17 cellular contexts compared by ENCODE assay signal in genomic region chr12:57435288-57435687, GRCh38. TPM values are rescaled to one million over a fixed set of nuclear protein-coding genes. Genes with fewer than 3 reads are reported as not detected.
DNase-seq lines count a peak whose midpoint lies in the region; ATAC-seq and TF ChIP-seq lines count a peak whose summit lies in the region.
"Had no signal": no experiment of that assay in that cellular context is flagged by ENCODE, and none has a peak within 500 bp of the region (broad histone marks: within the 10 kb centered on the region; RNA-seq: fewer than 3 reads in every experiment).

No MANE protein-coding gene starts in this region.

- CTCF ChIA-PET in Caco-2 (lab: Charles Lee) (interaction anchor here (0.7 to 1.3 kb wide), 2 partner anchors 17 kb away, joined by 3 to 5 read pairs; no protein-coding TSS in a partner anchor), PC-9 (lab: Charles Lee) (no interaction called here)

- H3K27ac Mint-ChIP-seq in Caco-2 (ENCODE audit: unreplicated experiment) (peak overlapping the region; percentile 33), type B pancreatic cell (no peak overlapping the region)
- H3K27ac Mint-ChIP-seq in activated naive CD8-positive, alpha-beta T cell treated with anti-CD3 and anti-CD28 coated beads for 36 hours: no peak overlapping the region
- H3K27ac Mint-ChIP-seq in naive thymus-derived CD8-positive, alpha-beta T cell: peak overlapping the region in 6 of 10 donors; percentile 13 to 70 (median 42)

- no peak for ATAC-seq in naive thymus-derived CD8-positive, alpha-beta T cell
- no peak for ATAC-seq in GM19467 (IDR thresholded peaks at IDR 0.05; ENCODE audit: unreplicated experiment)
- ATAC-seq: heart left ventricle, left cardiac atrium, Right ventricle myocardium inferior had no signal

- H3K27ac ChIP-seq in PC-9: no peak overlapping the region
- H3K27ac ChIP-seq: C4-2B, esophagus muscularis mucosa, heart left ventricle, KMS-11 had no signal

- peaks cover 6% of the 10 kb centered on the region for H3K4me1 Mint-ChIP-seq in Caco-2 (ENCODE audit: low read depth, unreplicated experiment)
- peaks cover 15% of the 10 kb centered on the region for H3K4me1 Mint-ChIP-seq in activated naive CD8-positive, alpha-beta T cell treated with anti-CD3 and anti-CD28 coated beads for 36 hours
- peaks cover 8 to 21% (median 20%) of the 10 kb centered on the region in 4 donors for H3K4me1 Mint-ChIP-seq in naive thymus-derived CD8-positive, alpha-beta T cell
- H3K4me1 Mint-ChIP-seq in type B pancreatic cell (ENCODE audit: unreplicated experiment): peaks cover 14% of the 10 kb centered on the region

- H3K4me2 ChIP-seq in PC-9: no peak overlapping the region
- H3K4me2 ChIP-seq: KMS-11 had no signal

- BruUV-seq in Caco-2 (replicated peaks; lab: Mats Ljungman, UMichigan): no TSS peak
- no TSS peak for BruUV-seq in PC-9 (replicated peaks; lab: Mats Ljungman, UMichigan)

- H2AFZ ChIP-seq in PC-9: no peak overlapping the region

- H3K36me3 ChIP-seq in Caco-2 (ENCODE audit: control insufficient read depth, insufficient read depth, low read length) (no peaks in the 10 kb centered on the region), PC-9 (ENCODE audit: low read depth) (no peaks in the 10 kb centered on the region)
- H3K36me3 ChIP-seq: esophagus muscularis mucosa, heart left ventricle had no signal

- intact Hi-C loops in Caco-2 (cut with micrococcal nuclease; ENCODE audit: unreplicated experiment): no loop called here
- intact Hi-C loops in PC-9 (cut with micrococcal nuclease; ENCODE audit: unreplicated experiment): no loop called here

- POLR2A ChIA-PET in Caco-2 (lab: Charles Lee) (no interaction called here), PC-9 (lab: Charles Lee; ENCODE audit: unreplicated experiment) (no interaction called here)
- POLR2A ChIA-PET in naive thymus-derived CD8-positive, alpha-beta T cell (lab: Charles Lee): interaction anchor here (1.1 kb wide), 1 partner anchor 23 kb away, joined by 3 read pairs; no protein-coding TSS in a partner anchor

- TF ChIP-seq CTCF in Caco-2 (IDR thresholded peaks at IDR 0.05; ENCODE audit: insufficient read depth in 1 of 2, low read depth in 1 of 2, low read length in 1 of 2, severe bottlenecking in 1 of 2, unreplicated experiment in 1 of 2) (no peak), type B pancreatic cell (conservative IDR thresholded peaks at IDR 0.05) (no peak), PC-9 (conservative IDR thresholded peaks at IDR 0.05) (no peak)

- DNase-seq in Caco-2 (peak in 1 of 2 experiments; percentile 9), Kasumi-1 (lab: John Stamatoyannopoulos, UW) (peak; percentile 69 to 74), type B pancreatic cell (ENCODE audit: extremely low spot score, unreplicated experiment) (no peak), NCI-H446 treated with DMSO at 0.1 percent for 48 hours (lab: John Stamatoyannopoulos, UW) (no peak), PC-9 (no peak)
- DNase-seq in activated naive CD8-positive, alpha-beta T cell treated with anti-CD3 and anti-CD28 coated beads for 36 hours: no peak
- no peak for DNase-seq in naive thymus-derived CD8-positive, alpha-beta T cell
- DNase-seq: EL, heart left ventricle, left cardiac atrium, NCI-H2029, trophoblast cell had no signal

- H3K9me3 Mint-ChIP-seq in Caco-2 (ENCODE audit: unreplicated experiment) (no peaks in the 10 kb centered on the region), type B pancreatic cell (no peaks in the 10 kb centered on the region)
- no peaks in the 10 kb centered on the region for H3K9me3 Mint-ChIP-seq in activated naive CD8-positive, alpha-beta T cell treated with anti-CD3 and anti-CD28 coated beads for 36 hours
- H3K9me3 Mint-ChIP-seq in naive thymus-derived CD8-positive, alpha-beta T cell: no peaks in the 10 kb centered on the region

- H3K4me1 ChIP-seq in Caco-2 (peaks cover 9% of the 10 kb centered on the region), PC-9 (replicated peaks; ENCODE audit: insufficient read depth) (0 out of 2 replicates have a peak, but pooled peaks cover 8% of the 10 kb centered on the region)

- no peaks in the 10 kb centered on the region for H3K9me2 ChIP-seq in PC-9 (ENCODE audit: insufficient read depth)

- H3K4me3 Mint-ChIP-seq in Caco-2 (ENCODE audit: unreplicated experiment) (no peak overlapping the region), type B pancreatic cell (no peak overlapping the region)
- peak overlapping the region; percentile 45 for H3K4me3 Mint-ChIP-seq in activated naive CD8-positive, alpha-beta T cell treated with anti-CD3 and anti-CD28 coated beads for 36 hours
- peak overlapping the region in 3 of 10 donors; percentile 24 to 54 (median 48) for H3K4me3 Mint-ChIP-seq in naive thymus-derived CD8-positive, alpha-beta T cell

- no peaks in the 10 kb centered on the region for H4K20me1 ChIP-seq in PC-9 (ENCODE audit: insufficient read depth)

- peaks cover 5% of the 10 kb centered on the region; the same call in 1 of the 2 replicates for H3F3A ChIP-seq in PC-9 (ENCODE audit: insufficient read depth, low read depth)

- no peaks in the 10 kb centered on the region for H3K27me3 Mint-ChIP-seq in Caco-2 (ENCODE audit: insufficient read depth, unreplicated experiment)
- peaks cover 3% of the 10 kb centered on the region for H3K27me3 Mint-ChIP-seq in activated naive CD8-positive, alpha-beta T cell treated with anti-CD3 and anti-CD28 coated beads for 36 hours
- no peaks in the 10 kb centered on the region for H3K27me3 Mint-ChIP-seq in naive thymus-derived CD8-positive, alpha-beta T cell
- no peaks in the 10 kb centered on the region for H3K27me3 Mint-ChIP-seq in type B pancreatic cell

- peaks cover 9% of the 10 kb centered on the region for H3K36me3 Mint-ChIP-seq in Caco-2 (ENCODE audit: insufficient read depth, unreplicated experiment)
- no peaks in the 10 kb centered on the region for H3K36me3 Mint-ChIP-seq in activated naive CD8-positive, alpha-beta T cell treated with anti-CD3 and anti-CD28 coated beads for 36 hours
- no peaks in the 10 kb centered on the region for H3K36me3 Mint-ChIP-seq in naive thymus-derived CD8-positive, alpha-beta T cell
- no peaks in the 10 kb centered on the region for H3K36me3 Mint-ChIP-seq in type B pancreatic cell

- H3K79me2 ChIP-seq in PC-9 (ENCODE audit: low read depth): no peaks in the 10 kb centered on the region

- H3K4me3 ChIP-seq in Caco-2 (ENCODE audit: low read depth, low read length) (no peak overlapping the region), PC-9 (no peak overlapping the region)
- H3K4me3 ChIP-seq: esophagus muscularis mucosa, heart left ventricle had no signal

- H3K9me3 ChIP-seq in Caco-2: no peaks in the 10 kb centered on the region
- H3K9me3 ChIP-seq in PC-9 (ENCODE audit: insufficient read depth, low read depth): no peaks in the 10 kb centered on the region
- H3K9me3 ChIP-seq: esophagus muscularis mucosa, heart left ventricle had no signal

- no peaks in the 10 kb centered on the region for H3K27me3 ChIP-seq in Caco-2 (replicated peaks; ENCODE audit: control insufficient read depth, insufficient read depth, low read length)
- no peaks in the 10 kb centered on the region for H3K27me3 ChIP-seq in PC-9 (ENCODE audit: insufficient read depth, low read depth)
- H3K27me3 ChIP-seq: esophagus muscularis mucosa, heart left ventricle had no signal

RNA-seq across cellular contexts. Expression of gene INHBC, which starts 0.7 kb away (rescaled TPM):
- not detected in 2 replicates for total RNA-seq in Caco-2 (2022)
- not detected for total RNA-seq in activated naive CD8-positive, alpha-beta T cell treated with anti-CD3 and anti-CD28 coated beads for 36 hours
- total RNA-seq in naive thymus-derived CD8-positive, alpha-beta T cell: under 1 TPM; 0.18 to 0.19 TPM
- polyA plus RNA-seq in naive thymus-derived CD8-positive, alpha-beta T cell: not detected
- total RNA-seq in type B pancreatic cell (ENCODE audit: low replicate concordance): not detected in 2 replicates
- total RNA-seq in PC-9 (2021): 0.35 TPM in 1 of 2 replicates, not detected in the other
- total RNA-seq: esophagus muscularis mucosa, left cardiac atrium, Right ventricle myocardium inferior had no signal

RNA-seq across cellular contexts. Expression of gene R3HDM2, which starts 4.4 kb away (rescaled TPM):
- total RNA-seq in Caco-2 (2022) (33.7 and 36.2 TPM in 2 replicates), type B pancreatic cell (ENCODE audit: low replicate concordance) (49.1 and 59.0 TPM in 2 replicates), PC-9 (2021) (54.4 and 65.1 TPM in 2 replicates)
- 10 to 100 TPM; 22.8 to 24.2 TPM for total RNA-seq in activated naive CD8-positive, alpha-beta T cell treated with anti-CD3 and anti-CD28 coated beads for 36 hours
- 100 to 1,000 TPM; 104 to 115 TPM for total RNA-seq in naive thymus-derived CD8-positive, alpha-beta T cell
- polyA plus RNA-seq in naive thymus-derived CD8-positive, alpha-beta T cell: 10 to 100 TPM in 1 of 3 donors, 1 to 10 TPM in 2; 5.4 to 17.3 (median 7.4) TPM

RNA-seq across cellular contexts. Expression of gene INHBE, which starts 19.8 kb away (rescaled TPM):
- total RNA-seq in Caco-2 (2022) (9.1 and 13.9 TPM in 2 replicates), type B pancreatic cell (ENCODE audit: low replicate concordance) (0.27 and 0.29 TPM in 2 replicates), PC-9 (2021) (0.73 and 0.90 TPM in 2 replicates)
- 1 to 10 TPM; 1.2 to 1.7 TPM for total RNA-seq in activated naive CD8-positive, alpha-beta T cell treated with anti-CD3 and anti-CD28 coated beads for 36 hours
- not detected for total RNA-seq in naive thymus-derived CD8-positive, alpha-beta T cell
- polyA plus RNA-seq in naive thymus-derived CD8-positive, alpha-beta T cell: under 1 TPM in 1 of 3 donors, not detected in 2; 0.16 TPM
- total RNA-seq: esophagus muscularis mucosa, left cardiac atrium, Right ventricle myocardium inferior had no signal

RNA-seq across cellular contexts. Expression of gene GLI1, which starts 24.3 kb away (rescaled TPM):
- total RNA-seq in Caco-2 (2022) (0.48 and 0.53 TPM in 2 replicates), type B pancreatic cell (ENCODE audit: low replicate concordance) (3.5 and 22.7 TPM in 2 replicates), PC-9 (2021) (not detected in 2 replicates)
- under 1 TPM; 0.56 to 0.62 TPM for total RNA-seq in activated naive CD8-positive, alpha-beta T cell treated with anti-CD3 and anti-CD28 coated beads for 36 hours
- 1 to 10 TPM; 1.9 to 2.7 TPM for total RNA-seq in naive thymus-derived CD8-positive, alpha-beta T cell
- polyA plus RNA-seq in naive thymus-derived CD8-positive, alpha-beta T cell: not detected

RNA-seq across cellular contexts. Expression of gene ARHGAP9, which starts 44.4 kb away (rescaled TPM):
- total RNA-seq in Caco-2 (2022) (0.75 and 1.8 TPM in 2 replicates), type B pancreatic cell (ENCODE audit: low replicate concordance) (0.52 and 1.8 TPM in 2 replicates), PC-9 (2021) (not detected in 2 replicates)
- total RNA-seq in activated naive CD8-positive, alpha-beta T cell treated with anti-CD3 and anti-CD28 coated beads for 36 hours: 100 to 1,000 TPM; 154 to 162 TPM
- 100 to 1,000 TPM; 287 to 291 TPM for total RNA-seq in naive thymus-derived CD8-positive, alpha-beta T cell
- 100 to 1,000 TPM; 136 to 240 (median 150) TPM for polyA plus RNA-seq in naive thymus-derived CD8-positive, alpha-beta T cell

Comparison
In these comparisons a context has a peak if more than half of its experiments do, and no peak if none do; other contexts are left out.
1. DNase-seq: peak in Kasumi-1 (2 of 2); none in activated naive CD8-positive, alpha-beta T cell treated with anti-CD3 and anti-CD28 coated beads for 36 hours (single experiment), naive thymus-derived CD8-positive, alpha-beta T cell (0 of 10), type B pancreatic cell (single experiment), NCI-H446 treated with DMSO at 0.1 percent for 48 hours (single experiment) and PC-9 (0 of 2).
2. H3K27ac Mint-ChIP-seq: peak in Caco-2 (single experiment) and naive thymus-derived CD8-positive, alpha-beta T cell (6 of 10); none in activated naive CD8-positive, alpha-beta T cell treated with anti-CD3 and anti-CD28 coated beads for 36 hours (single experiment) and type B pancreatic cell (single experiment).